Comparison of ENCODE assay signal across 8 cellular contexts in genomic region chr17:2710804-2711607, GRCh38. TPM values are rescaled to one million over a fixed set of nuclear protein-coding genes. Genes with fewer than 3 reads are reported as not detected.
DNase-seq lines count a peak whose midpoint lies in the region; ATAC-seq and TF ChIP-seq lines count a peak whose summit lies in the region.

No MANE protein-coding gene starts in this region.

- no peak overlapping the region for H3K23ac ChIP-seq in trophoblast cell (ENCODE audit: low read length)

- peak; percentile 29 for ATAC-seq in GM19452 (IDR thresholded peaks at IDR 0.05; ENCODE audit: unreplicated experiment)

- H3K4me3 ChIP-seq in BLaER1 treated with 17β-estradiol and CSF1 and Interleukin-3, amounts not matched to agents 10 nM and 100 nM = peak overlapping the region; percentile 75 to 100 (median 94)
- H3K4me3 ChIP-seq in HUES6 (ENCODE audit: low read depth, low read length) = peak overlapping the region; percentile 62
- H3K4me3 ChIP-seq in foreskin fibroblast (ENCODE audit: low read depth in 1 of 2, low read length in 2 of 2) = peak overlapping the region; percentile 48 to 73
- H3K4me3 ChIP-seq in trophoblast cell (ENCODE audit: low read depth, low read length) = peak overlapping the region; percentile 90

- peak; percentile 49 for DNase-seq in activated CD8-positive, alpha-beta memory T cell treated with anti-CD3 and anti-CD28 coated beads, Interleukin-2, amount 50 U/mL, for 4 hours
- DNase-seq in foreskin fibroblast (peak in 1 of 2 donors; percentile 63), trophoblast cell (peak in 1 of 2 donors; percentile 23), KG1 (lab: John Stamatoyannopoulos, UW) (no peak), SIG-M5 treated with dmso at 0.1 percent for 504 hours (lab: John Stamatoyannopoulos, UW; ENCODE audit: unreplicated experiment) (no peak)

- peaks cover 2% of the 10 kb centered on the region for H3K79me1 ChIP-seq in trophoblast cell (ENCODE audit: low read length)

- peak overlapping the region; percentile 61 to 94 (median 92) for H3K27ac ChIP-seq in BLaER1 treated with 17β-estradiol and CSF1 and Interleukin-3, amounts not matched to agents 10 nM and 100 nM
- H3K27ac ChIP-seq in HUES6 (ENCODE audit: low read depth, low read length) (no peak overlapping the region), trophoblast cell (ENCODE audit: low read depth, low read length) (no peak overlapping the region)

- no peak overlapping the region for H2AK5ac ChIP-seq in trophoblast cell (ENCODE audit: low read length)

- H4K20me1 ChIP-seq in BLaER1 treated with 17β-estradiol and CSF1 and Interleukin-3, amounts not matched to agents 10 nM and 100 nM = peaks cover 26 to 54% (median 51%) of the 10 kb centered on the region in 11 experiments; a peak in 21 of 22 replicates

- H3K36me3 ChIP-seq in BLaER1 treated with 17β-estradiol and CSF1 and Interleukin-3, amounts not matched to agents 10 nM and 100 nM = peaks cover 0 to 24% (median 20%) of the 10 kb centered on the region in 11 experiments; a peak in 16 of 22 replicates
- H3K36me3 ChIP-seq in HUES6 (ENCODE audit: control insufficient read depth, insufficient read depth, low read length) (no peaks in the 10 kb centered on the region), trophoblast cell (ENCODE audit: control insufficient read depth in 1 of 2, insufficient read depth in 2 of 2, low read length in 2 of 2) (no peaks in the 10 kb centered on the region)

- no peak overlapping the region for H2BK5ac ChIP-seq in trophoblast cell (ENCODE audit: low read depth, low read length, poor library complexity)

- H3K18ac ChIP-seq in trophoblast cell (ENCODE audit: low read length) = peak overlapping the region; percentile 39

- no peaks in the 10 kb centered on the region for H3K27me3 ChIP-seq in BLaER1 treated with 17β-estradiol and CSF1 and Interleukin-3, amounts not matched to agents 10 nM and 100 nM
- peaks cover 10% of the 10 kb centered on the region; the same call in 1 of the 2 replicates for H3K27me3 ChIP-seq in HUES6 (ENCODE audit: control insufficient read depth, insufficient read depth, low read length)
- no peaks in the 10 kb centered on the region for H3K27me3 ChIP-seq in trophoblast cell (ENCODE audit: insufficient read depth, low read length)

- peaks cover 51 to 66% (median 59%) of the 10 kb centered on the region in 10 experiments for H3K4me1 ChIP-seq in BLaER1 treated with 17β-estradiol and CSF1 and Interleukin-3, amounts not matched to agents 10 nM and 100 nM
- peaks cover 40% of the 10 kb centered on the region for H3K4me1 ChIP-seq in HUES6 (ENCODE audit: control insufficient read depth, insufficient read depth, low read length)
- H3K4me1 ChIP-seq in trophoblast cell (ENCODE audit: control insufficient read depth in 1 of 2, insufficient read depth in 2 of 2, low read length in 2 of 2) = peaks cover 18 to 29% of the 10 kb centered on the region in 2 experiments

- peak overlapping the region; percentile 48 for H4K8ac ChIP-seq in trophoblast cell (ENCODE audit: low read depth, low read length)

- H3K9me3 ChIP-seq in BLaER1 treated with 17β-estradiol and CSF1 and Interleukin-3, amounts not matched to agents 10 nM and 100 nM (replicated peaks in 1 of 11) = no peaks in the 10 kb centered on the region
- no peaks in the 10 kb centered on the region for H3K9me3 ChIP-seq in HUES6 (ENCODE audit: control insufficient read depth, insufficient read depth, low read depth, low read length)
- no peaks in the 10 kb centered on the region for H3K9me3 ChIP-seq in trophoblast cell (ENCODE audit: insufficient read depth, low read depth, low read length)

- H4K12ac ChIP-seq in trophoblast cell (ENCODE audit: low read depth, low read length) = no peak overlapping the region

- peak overlapping the region; percentile 87 to 97 (median 93) for H3K9ac ChIP-seq in BLaER1 treated with 17β-estradiol and CSF1 and Interleukin-3, amounts not matched to agents 10 nM and 100 nM
- H3K9ac ChIP-seq in HUES6 (ENCODE audit: low read length) (peak overlapping the region; percentile 62), trophoblast cell (ENCODE audit: low read length) (peak overlapping the region; percentile 77)

- peaks cover 14% of the 10 kb centered on the region for H3K79me2 ChIP-seq in trophoblast cell (ENCODE audit: control insufficient read depth, insufficient read depth, low read length, poor library complexity)

- TF ChIP-seq CTCF in foreskin fibroblast (IDR thresholded peaks at IDR 0.05; ENCODE audit: low read depth, low read length) = no peak

- H4K91ac ChIP-seq in trophoblast cell (ENCODE audit: low read depth, low read length) = peak overlapping the region; percentile 36

- WGBS in trophoblast cell (ENCODE audit: extremely low coverage, insufficient coverage, insufficient read length) = no CpG with 5 or more reads among the region's 82 CpGs

- peak overlapping the region; percentile 50 for H3K4ac ChIP-seq in trophoblast cell (ENCODE audit: low read depth, low read length)

- H3K4me2 ChIP-seq in BLaER1 treated with 17β-estradiol and CSF1 and Interleukin-3, amounts not matched to agents 10 nM and 100 nM = peak overlapping the region; percentile 88 to 98 (median 97)
- H3K4me2 ChIP-seq in trophoblast cell (ENCODE audit: low read length) = peak overlapping the region; percentile 86

- peak overlapping the region; percentile 29 for H3K14ac ChIP-seq in trophoblast cell (ENCODE audit: low read length)

- H2BK12ac ChIP-seq in trophoblast cell (ENCODE audit: low read length) = no peak overlapping the region

- H2BK120ac ChIP-seq in trophoblast cell (ENCODE audit: insufficient read depth, low read length, poor library complexity) = no peak overlapping the region

- H2AFZ ChIP-seq in trophoblast cell (ENCODE audit: insufficient read depth, low read length, poor library complexity) = peak overlapping the region; percentile 57

RNA-seq across cellular contexts. Expression of gene CLUH, which starts 0.6 kb away (rescaled TPM):
- 28.9 and 29.4 TPM in 2 replicates for polyA plus RNA-seq in trophoblast cell (2013)

RNA-seq across cellular contexts. Expression of gene CCDC92B, which starts 38.4 kb away (rescaled TPM):
- polyA plus RNA-seq in trophoblast cell (2013) = 0.08 TPM in 2 replicates

Comparison
In these comparisons a context has a peak if more than half of its experiments do, and no peak if none do; other contexts are left out.
1. H3K27ac ChIP-seq: peak in BLaER1 treated with 17β-estradiol and CSF1 and Interleukin-3, amounts not matched to agents 10 nM and 100 nM (11 of 11); none in HUES6 (single experiment) and trophoblast cell (single experiment).
2. Peak in every context shown above with its lines, with median percentiles within 50 percentile points of each other: H3K4me3 ChIP-seq and H3K9ac ChIP-seq.